In genomic region chr3:170563712-170564423, GRCh38 we compare ENCODE assay signal across 7 cellular contexts. TPM values are rescaled to one million over a fixed set of nuclear protein-coding genes. Genes with fewer than 3 reads are reported as not detected.
A peak's percentile ranks its signal among the peaks of the same experiment; 100 is the strongest.
DNase-seq lines count a peak whose midpoint lies in the region; ATAC-seq and TF ChIP-seq lines count a peak whose summit lies in the region.

No MANE protein-coding gene starts in this region.

- no peaks in the 10 kb centered on the region for H3K36me3 ChIP-seq in thoracic aorta

- TF ChIP-seq CTCF in cardiac fibroblast (IDR thresholded peaks at IDR 0.05; ENCODE audit: low read depth, low read length) (no peak), thoracic aorta (IDR thresholded peaks at IDR 0.05) (no peak)

- H3K9me3 ChIP-seq in thoracic aorta: no peaks in the 10 kb centered on the region

- H3K4me1 ChIP-seq in thoracic aorta (ENCODE audit: control insufficient read depth in 1 of 2, low read depth in 2 of 2): peaks cover 0 to 2% of the 10 kb centered on the region in 2 donors

- no peaks in the 10 kb centered on the region for H3K27me3 ChIP-seq in thoracic aorta (replicated peaks; ENCODE audit: insufficient read depth)

- no peak overlapping the region for H3K27ac ChIP-seq in thoracic aorta

- DNase-seq in HT1080 (ENCODE audit: low read depth) (peak; percentile 82), cardiac fibroblast (ENCODE audit: low read depth in 2 of 2) (peak; percentile 63 to 73), thoracic aorta (ENCODE audit: low spot score) (no peak), iPS-NIHi11 (ENCODE audit: low spot score) (no peak), KG1 (lab: John Stamatoyannopoulos, UW) (no peak)

- peak; percentile 86 for ATAC-seq in GM18499 (IDR thresholded peaks at IDR 0.05; ENCODE audit: insufficient read depth, unreplicated experiment)
- ATAC-seq in GM21528 (IDR thresholded peaks at IDR 0.05; ENCODE audit: low FRiP score, unreplicated experiment): peak; percentile 85
- ATAC-seq in thoracic aorta (ENCODE audit: insufficient number of reproducible peaks, low FRiP score, low read depth): no peak

- H3K4me3 ChIP-seq in cardiac fibroblast (replicated peaks in 1 of 2; ENCODE audit: low read depth in 2 of 2, low read length in 2 of 2) (peak overlapping the region in 1 of 2 donors; percentile 3), thoracic aorta (peak overlapping the region; percentile 13)

RNA-seq across cellular contexts. Expression of gene SLC7A14, which starts 22.0 kb away (rescaled TPM):
- total RNA-seq in HT1080 (2014; rRNA removed; shearing (Covaris generic)): not detected in 2 replicates
- polyA plus RNA-seq in HT1080 (2015; cell fraction: cytosol; rRNA removed): not detected in 2 replicates
- polyA plus RNA-seq in HT1080 (2015; cell fraction: nucleus; rRNA removed): not detected in 2 replicates
- not detected for total RNA-seq in thoracic aorta

Comparison
In these comparisons a context has a peak if more than half of its experiments do, and no peak if none do; other contexts are left out.
1. DNase-seq: peak in HT1080 (single experiment) and cardiac fibroblast (2 of 2); none in thoracic aorta (single experiment), iPS-NIHi11 (single experiment) and KG1 (single experiment).